Comparison of ENCODE assay signal across 18 cellular contexts in genomic region chr15:66782785-66783184, GRCh38.
"Had no signal": no experiment of that assay in that cellular context is flagged by ENCODE, and none has a peak within 500 bp of the region (broad histone marks: within the 10 kb centered on the region; RNA-seq: fewer than 3 reads in every experiment).

No MANE protein-coding gene starts in this region.

- H3K4me3 Mint-ChIP-seq: activated CD4-positive, alpha-beta memory T cell treated with anti-CD3 and anti-CD28 coated beads, Interleukin-2, amount 10 ng/mL, durations not matched to agents 7 days and 5 days; activated CD4-positive, alpha-beta T cell treated with anti-CD3 and anti-CD28 coated beads, Interleukin-2, amount 10 ng/mL, durations not matched to agents 24 days and 14 days; activated T-cell treated with anti-CD3 and anti-CD28 coated beads, Interleukin-2, amount 50 U/mL, for 72 hours; neural crest cell; type B pancreatic cell had no signal

- H3K4me1 Mint-ChIP-seq: activated CD4-positive, alpha-beta memory T cell treated with anti-CD3 and anti-CD28 coated beads, Interleukin-2, amount 10 ng/mL, durations not matched to agents 7 days and 5 days; activated CD4-positive, alpha-beta T cell treated with anti-CD3 and anti-CD28 coated beads, Interleukin-2, amount 10 ng/mL, durations not matched to agents 24 days and 14 days had no signal

- H3K36me3 Mint-ChIP-seq: activated naive CD4-positive, alpha-beta T cell treated with anti-CD3 and anti-CD28 coated beads, Interleukin-2, amount 50 U/mL, for 72 hours had no signal

- H3K9me3 Mint-ChIP-seq: activated CD4-positive, alpha-beta memory T cell treated with anti-CD3 and anti-CD28 coated beads, Interleukin-2, amount 10 ng/mL, durations not matched to agents 7 days and 5 days; activated CD4-positive, alpha-beta T cell treated with anti-CD3 and anti-CD28 coated beads, Interleukin-2, amount 10 ng/mL, durations not matched to agents 24 days and 14 days; activated naive CD4-positive, alpha-beta T cell treated with anti-CD3 and anti-CD28 coated beads, Interleukin-2, amount 50 U/mL, for 72 hours; activated T-cell treated with anti-CD3 and anti-CD28 coated beads, Interleukin-2, amount 50 U/mL, for 72 hours; neural crest cell; type B pancreatic cell had no signal

- H3K27ac Mint-ChIP-seq: activated CD4-positive, alpha-beta memory T cell treated with anti-CD3 and anti-CD28 coated beads, Interleukin-2, amount 10 ng/mL, durations not matched to agents 7 days and 5 days; activated CD4-positive, alpha-beta T cell treated with anti-CD3 and anti-CD28 coated beads, Interleukin-2, amount 10 ng/mL, durations not matched to agents 24 days and 14 days; activated naive CD4-positive, alpha-beta T cell treated with anti-CD3 and anti-CD28 coated beads, Interleukin-2, amount 50 U/mL, for 72 hours; activated T-cell treated with anti-CD3 and anti-CD28 coated beads, Interleukin-2, amount 50 U/mL, for 72 hours had no signal

- ATAC-seq: activated CD4-positive, CD25-positive, alpha-beta regulatory T cell treated with anti-CD3 and anti-CD28 coated beads, Interleukin-2, amount 50 U/mL, for 24 hours; activated naive CD4-positive, alpha-beta T cell treated with anti-CD3 and anti-CD28 coated beads, Interleukin-2, amount 50 U/mL, for 72 hours; activated T-cell treated with anti-CD3 and anti-CD28 coated beads, Interleukin-2, amount 50 U/mL, for 72 hours; gastroesophageal sphincter; mucosa of descending colon had no signal

- H3K27me3 Mint-ChIP-seq: activated CD4-positive, alpha-beta T cell treated with anti-CD3 and anti-CD28 coated beads, Interleukin-2, amount 10 ng/mL, durations not matched to agents 24 days and 14 days; type B pancreatic cell had no signal

- DNase-seq: activated CD4-positive, alpha-beta memory T cell treated with anti-CD3 and anti-CD28 coated beads, Interleukin-2, amount 10 ng/mL, durations not matched to agents 7 days and 5 days; activated CD4-positive, alpha-beta T cell treated with anti-CD3 and anti-CD28 coated beads, Interleukin-2, amount 10 ng/mL, durations not matched to agents 24 days and 14 days; activated gamma-delta T cell; activated T-cell treated with anti-CD3 and anti-CD28 coated beads, Interleukin-2, amount 50 U/mL, for 72 hours; amniotic stem cell; cortex of kidney; head of caudate nucleus; left cardiac atrium; mucosa of descending colon; occipital lobe; stimulated activated CD4-positive, alpha-beta T cell treated with anti-CD3 and anti-CD28 coated beads, Interleukin-4, amount 100 ng/mL, for 24 hours; stimulated activated naive CD4-positive, alpha-beta T cell treated with Interleukin-2 at 50 U/mL for 16 hours; SW 1271 had no signal
